In the genomic region with DNA sequence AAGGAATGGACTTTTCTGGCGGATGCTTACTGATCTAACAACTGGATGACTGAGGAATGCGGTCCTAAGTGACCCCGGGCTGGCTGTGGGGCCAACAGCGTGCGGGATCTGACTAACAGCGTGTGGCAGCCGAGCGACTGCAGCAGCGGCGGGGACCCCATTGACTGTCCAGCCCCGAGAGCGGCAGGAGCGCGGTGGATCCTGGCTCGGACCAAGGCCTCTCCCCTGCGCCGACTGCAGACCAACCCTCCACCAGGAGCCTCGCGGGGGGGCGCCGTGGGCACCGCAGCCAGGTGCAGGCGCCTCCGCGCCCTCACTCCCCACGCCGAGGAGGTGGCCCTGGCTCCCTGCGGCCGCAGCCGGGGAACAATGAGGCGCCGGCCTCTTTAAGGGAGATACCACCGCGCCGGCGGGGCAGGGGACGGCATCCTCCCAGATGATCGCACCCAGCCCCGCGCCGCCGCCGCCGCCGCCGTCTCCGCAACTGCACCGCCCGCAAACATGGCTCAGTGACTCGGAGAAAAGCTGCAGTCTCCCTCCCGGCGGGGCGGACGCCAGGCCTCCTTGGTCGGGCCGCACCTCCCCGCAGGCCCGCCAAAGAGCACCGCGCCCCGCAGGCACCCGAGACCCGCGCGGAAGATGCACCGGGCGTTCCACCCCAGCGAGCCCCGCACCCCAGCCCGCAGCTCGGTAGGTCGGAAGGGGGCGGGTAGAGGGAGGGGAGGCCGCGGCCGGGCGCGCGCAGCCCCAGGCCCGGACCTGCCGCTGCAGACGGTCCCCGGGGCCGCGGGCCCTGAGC, we compare ENCODE assay signal across 1 cellular context.
TF ChIP-seq lines count a peak whose summit lies in the region.

No MANE protein-coding gene starts in this region.

TF ChIP-seq in K562, 482 proteins besides CTCF, POLR2A, EP300 and RAD21 (continued from another document and continues in another):
- TF ChIP-seq, protein P1, sequence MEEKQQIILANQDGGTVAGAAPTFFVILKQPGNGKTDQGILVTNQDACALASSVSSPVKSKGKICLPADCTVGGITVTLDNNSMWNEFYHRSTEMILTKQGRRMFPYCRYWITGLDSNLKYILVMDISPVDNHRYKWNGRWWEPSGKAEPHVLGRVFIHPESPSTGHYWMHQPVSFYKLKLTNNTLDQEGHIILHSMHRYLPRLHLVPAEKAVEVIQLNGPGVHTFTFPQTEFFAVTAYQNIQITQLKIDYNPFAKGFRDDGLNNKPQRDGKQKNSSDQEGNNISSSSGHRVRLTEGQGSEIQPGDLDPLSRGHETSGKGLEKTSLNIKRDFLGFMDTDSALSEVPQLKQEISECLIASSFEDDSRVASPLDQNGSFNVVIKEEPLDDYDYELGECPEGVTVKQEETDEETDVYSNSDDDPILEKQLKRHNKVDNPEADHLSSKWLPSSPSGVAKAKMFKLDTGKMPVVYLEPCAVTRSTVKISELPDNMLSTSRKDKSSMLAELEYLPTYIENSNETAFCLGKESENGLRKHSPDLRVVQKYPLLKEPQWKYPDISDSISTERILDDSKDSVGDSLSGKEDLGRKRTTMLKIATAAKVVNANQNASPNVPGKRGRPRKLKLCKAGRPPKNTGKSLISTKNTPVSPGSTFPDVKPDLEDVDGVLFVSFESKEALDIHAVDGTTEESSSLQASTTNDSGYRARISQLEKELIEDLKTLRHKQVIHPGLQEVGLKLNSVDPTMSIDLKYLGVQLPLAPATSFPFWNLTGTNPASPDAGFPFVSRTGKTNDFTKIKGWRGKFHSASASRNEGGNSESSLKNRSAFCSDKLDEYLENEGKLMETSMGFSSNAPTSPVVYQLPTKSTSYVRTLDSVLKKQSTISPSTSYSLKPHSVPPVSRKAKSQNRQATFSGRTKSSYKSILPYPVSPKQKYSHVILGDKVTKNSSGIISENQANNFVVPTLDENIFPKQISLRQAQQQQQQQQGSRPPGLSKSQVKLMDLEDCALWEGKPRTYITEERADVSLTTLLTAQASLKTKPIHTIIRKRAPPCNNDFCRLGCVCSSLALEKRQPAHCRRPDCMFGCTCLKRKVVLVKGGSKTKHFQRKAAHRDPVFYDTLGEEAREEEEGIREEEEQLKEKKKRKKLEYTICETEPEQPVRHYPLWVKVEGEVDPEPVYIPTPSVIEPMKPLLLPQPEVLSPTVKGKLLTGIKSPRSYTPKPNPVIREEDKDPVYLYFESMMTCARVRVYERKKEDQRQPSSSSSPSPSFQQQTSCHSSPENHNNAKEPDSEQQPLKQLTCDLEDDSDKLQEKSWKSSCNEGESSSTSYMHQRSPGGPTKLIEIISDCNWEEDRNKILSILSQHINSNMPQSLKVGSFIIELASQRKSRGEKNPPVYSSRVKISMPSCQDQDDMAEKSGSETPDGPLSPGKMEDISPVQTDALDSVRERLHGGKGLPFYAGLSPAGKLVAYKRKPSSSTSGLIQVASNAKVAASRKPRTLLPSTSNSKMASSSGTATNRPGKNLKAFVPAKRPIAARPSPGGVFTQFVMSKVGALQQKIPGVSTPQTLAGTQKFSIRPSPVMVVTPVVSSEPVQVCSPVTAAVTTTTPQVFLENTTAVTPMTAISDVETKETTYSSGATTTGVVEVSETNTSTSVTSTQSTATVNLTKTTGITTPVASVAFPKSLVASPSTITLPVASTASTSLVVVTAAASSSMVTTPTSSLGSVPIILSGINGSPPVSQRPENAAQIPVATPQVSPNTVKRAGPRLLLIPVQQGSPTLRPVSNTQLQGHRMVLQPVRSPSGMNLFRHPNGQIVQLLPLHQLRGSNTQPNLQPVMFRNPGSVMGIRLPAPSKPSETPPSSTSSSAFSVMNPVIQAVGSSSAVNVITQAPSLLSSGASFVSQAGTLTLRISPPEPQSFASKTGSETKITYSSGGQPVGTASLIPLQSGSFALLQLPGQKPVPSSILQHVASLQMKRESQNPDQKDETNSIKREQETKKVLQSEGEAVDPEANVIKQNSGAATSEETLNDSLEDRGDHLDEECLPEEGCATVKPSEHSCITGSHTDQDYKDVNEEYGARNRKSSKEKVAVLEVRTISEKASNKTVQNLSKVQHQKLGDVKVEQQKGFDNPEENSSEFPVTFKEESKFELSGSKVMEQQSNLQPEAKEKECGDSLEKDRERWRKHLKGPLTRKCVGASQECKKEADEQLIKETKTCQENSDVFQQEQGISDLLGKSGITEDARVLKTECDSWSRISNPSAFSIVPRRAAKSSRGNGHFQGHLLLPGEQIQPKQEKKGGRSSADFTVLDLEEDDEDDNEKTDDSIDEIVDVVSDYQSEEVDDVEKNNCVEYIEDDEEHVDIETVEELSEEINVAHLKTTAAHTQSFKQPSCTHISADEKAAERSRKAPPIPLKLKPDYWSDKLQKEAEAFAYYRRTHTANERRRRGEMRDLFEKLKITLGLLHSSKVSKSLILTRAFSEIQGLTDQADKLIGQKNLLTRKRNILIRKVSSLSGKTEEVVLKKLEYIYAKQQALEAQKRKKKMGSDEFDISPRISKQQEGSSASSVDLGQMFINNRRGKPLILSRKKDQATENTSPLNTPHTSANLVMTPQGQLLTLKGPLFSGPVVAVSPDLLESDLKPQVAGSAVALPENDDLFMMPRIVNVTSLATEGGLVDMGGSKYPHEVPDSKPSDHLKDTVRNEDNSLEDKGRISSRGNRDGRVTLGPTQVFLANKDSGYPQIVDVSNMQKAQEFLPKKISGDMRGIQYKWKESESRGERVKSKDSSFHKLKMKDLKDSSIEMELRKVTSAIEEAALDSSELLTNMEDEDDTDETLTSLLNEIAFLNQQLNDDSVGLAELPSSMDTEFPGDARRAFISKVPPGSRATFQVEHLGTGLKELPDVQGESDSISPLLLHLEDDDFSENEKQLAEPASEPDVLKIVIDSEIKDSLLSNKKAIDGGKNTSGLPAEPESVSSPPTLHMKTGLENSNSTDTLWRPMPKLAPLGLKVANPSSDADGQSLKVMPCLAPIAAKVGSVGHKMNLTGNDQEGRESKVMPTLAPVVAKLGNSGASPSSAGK (IDR thresholded peaks at IDR 0.05): peak; percentile 82
- TF ChIP-seq FOXA3 (CRISPR knock-in tag; conservative IDR thresholded peaks at IDR 0.05 in 1 of 2, IDR thresholded peaks at IDR 0.05 in 1 of 2): no peak; a peak in 1 of 4 replicates
- TF ChIP-seq, protein P2, sequence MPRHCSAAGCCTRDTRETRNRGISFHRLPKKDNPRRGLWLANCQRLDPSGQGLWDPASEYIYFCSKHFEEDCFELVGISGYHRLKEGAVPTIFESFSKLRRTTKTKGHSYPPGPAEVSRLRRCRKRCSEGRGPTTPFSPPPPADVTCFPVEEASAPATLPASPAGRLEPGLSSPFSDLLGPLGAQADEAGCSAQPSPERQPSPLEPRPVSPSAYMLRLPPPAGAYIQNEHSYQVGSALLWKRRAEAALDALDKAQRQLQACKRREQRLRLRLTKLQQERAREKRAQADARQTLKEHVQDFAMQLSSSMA (CRISPR knock-in tag; IDR thresholded peaks at IDR 0.05): no peak
- no peak for TF ChIP-seq ZNF668 (CRISPR knock-in tag; IDR thresholded peaks at IDR 0.05)
- TF ChIP-seq CCNT2 (IDR thresholded peaks at IDR 0.05; ENCODE audit: borderline replicate concordance, extremely low read depth, insufficient read length, low read depth, low read length): peak; percentile 33
- peak; percentile 69 for TF ChIP-seq TARDBP (IDR thresholded peaks at IDR 0.05)
- no peak for TF ChIP-seq ZBTB40 (IDR thresholded peaks at IDR 0.05)
- TF ChIP-seq ZBTB40 (CRISPR knock-in tag; IDR thresholded peaks at IDR 0.05): no peak
- peak; percentile 56 for TF ChIP-seq HMGN3 (IDR thresholded peaks at IDR 0.05; ENCODE audit: borderline replicate concordance, extremely low read depth, insufficient read length, low read depth, low read length)
- TF ChIP-seq ZFP36 (IDR thresholded peaks at IDR 0.05; ENCODE audit: low read depth, low read length, partially characterized antibody): no peak
- no peak for TF ChIP-seq HNRNPUL1 (IDR thresholded peaks at IDR 0.05; ENCODE audit: low read length)
- TF ChIP-seq ZNF830 (CRISPR knock-in tag; IDR thresholded peaks at IDR 0.05): no peak
- no peak for TF ChIP-seq GATAD2A (IDR thresholded peaks at IDR 0.05)
- peak; percentile 59 for TF ChIP-seq FOXP1 (CRISPR knock-in tag; IDR thresholded peaks at IDR 0.05)
- no peak; the same call in 1 of the 2 replicates for TF ChIP-seq FOXK1 (CRISPR knock-in tag; IDR thresholded peaks at IDR 0.05; ENCODE audit: borderline replicate concordance)
- no peak for TF ChIP-seq HIVEP1 (CRISPR knock-in tag; IDR thresholded peaks at IDR 0.05)
- no peak for TF ChIP-seq STAT5B (CRISPR knock-in tag; IDR thresholded peaks at IDR 0.05)
- TF ChIP-seq ZNF23 (CRISPR knock-in tag; IDR thresholded peaks at IDR 0.05): no peak
- TF ChIP-seq CTBP1 (IDR thresholded peaks at IDR 0.05; ENCODE audit: borderline replicate concordance): peak; percentile 83
- TF ChIP-seq ILK (tag; IDR thresholded peaks at IDR 0.05; ENCODE audit: borderline replicate concordance, low read depth): no peak
- no peak for TF ChIP-seq NCOA2 (IDR thresholded peaks at IDR 0.05; ENCODE audit: partially characterized antibody in 2 of 2)
- no peak for TF ChIP-seq ZNF217 (CRISPR knock-in tag; IDR thresholded peaks at IDR 0.05)
- 0 out of 2 replicates have a peak, but pooled peaks have one; percentile 32 for TF ChIP-seq PML (IDR thresholded peaks at IDR 0.05; ENCODE audit: low read length)
- TF ChIP-seq CBFA2T2 (conservative IDR thresholded peaks at IDR 0.05): no peak; the same call in 1 of the 2 replicates
- peak; percentile 17; the same call in 1 of the 2 replicates for TF ChIP-seq ESRRA (IDR thresholded peaks at IDR 0.05; ENCODE audit: borderline replicate concordance, low read depth)
- no peak for TF ChIP-seq HDGF (IDR thresholded peaks at IDR 0.05)
- TF ChIP-seq PYGO2 (tag; IDR thresholded peaks at IDR 0.05): no peak
- TF ChIP-seq TGIF2 (CRISPR knock-in tag; IDR thresholded peaks at IDR 0.05): 0 out of 2 replicates have a peak, but pooled peaks have one; percentile 45
- no peak for TF ChIP-seq NR2C1 (IDR thresholded peaks at IDR 0.05)
- no peak for TF ChIP-seq NR2C1 (tag; IDR thresholded peaks at IDR 0.05)
- no peak for TF ChIP-seq LARP7 (IDR thresholded peaks at IDR 0.05)
- TF ChIP-seq ZNF445 (CRISPR knock-in tag; IDR thresholded peaks at IDR 0.05; ENCODE audit: low read depth): no peak
- no peak for TF ChIP-seq RBM15 (IDR thresholded peaks at IDR 0.05; ENCODE audit: insufficient read depth, low read length)
- TF ChIP-seq ZNF197 (CRISPR knock-in tag; IDR thresholded peaks at IDR 0.05; ENCODE audit: low read depth): 0 out of 2 replicates have a peak, but pooled peaks have one; percentile 79
- peak; percentile 70 for TF ChIP-seq TBP (optimal IDR thresholded peaks at IDR 0.05; ENCODE audit: low read depth, low read length)
- TF ChIP-seq, protein P3, sequence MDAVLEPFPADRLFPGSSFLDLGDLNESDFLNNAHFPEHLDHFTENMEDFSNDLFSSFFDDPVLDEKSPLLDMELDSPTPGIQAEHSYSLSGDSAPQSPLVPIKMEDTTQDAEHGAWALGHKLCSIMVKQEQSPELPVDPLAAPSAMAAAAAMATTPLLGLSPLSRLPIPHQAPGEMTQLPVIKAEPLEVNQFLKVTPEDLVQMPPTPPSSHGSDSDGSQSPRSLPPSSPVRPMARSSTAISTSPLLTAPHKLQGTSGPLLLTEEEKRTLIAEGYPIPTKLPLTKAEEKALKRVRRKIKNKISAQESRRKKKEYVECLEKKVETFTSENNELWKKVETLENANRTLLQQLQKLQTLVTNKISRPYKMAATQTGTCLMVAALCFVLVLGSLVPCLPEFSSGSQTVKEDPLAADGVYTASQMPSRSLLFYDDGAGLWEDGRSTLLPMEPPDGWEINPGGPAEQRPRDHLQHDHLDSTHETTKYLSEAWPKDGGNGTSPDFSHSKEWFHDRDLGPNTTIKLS (IDR thresholded peaks at IDR 0.05; ENCODE audit: borderline replicate concordance, low read depth): no peak
- no peak for TF ChIP-seq ZNF239 (CRISPR knock-in tag; IDR thresholded peaks at IDR 0.05)
